9 cellular contexts compared by ENCODE assay signal in genomic region chr4:170497105-170497504, GRCh38.
DNase-seq lines count a peak whose midpoint lies in the region; ATAC-seq and TF ChIP-seq lines count a peak whose summit lies in the region.
"Had no signal": no experiment of that assay in that cellular context is flagged by ENCODE, and none has a peak within 500 bp of the region (broad histone marks: within the 10 kb centered on the region; RNA-seq: fewer than 3 reads in every experiment).

No MANE protein-coding gene starts in this region.

- H3K36me3 ChIP-seq in GM06990 (ENCODE audit: control insufficient read depth, insufficient read depth, low read length), result no peaks in the 10 kb centered on the region

- no peak for TF ChIP-seq POLR2A in NB4 (IDR thresholded peaks at IDR 0.05; ENCODE audit: extremely low read depth, insufficient read length)

- H3K27me3 Mint-ChIP-seq in stimulated activated naive CD8-positive, alpha-beta T cell treated with anti-CD3 and anti-CD28 coated beads, Interleukin-15, amount 100 ng/mL, for 72 hours, result no peaks in the 10 kb centered on the region

- H3K4me1 Mint-ChIP-seq in stimulated activated naive CD8-positive, alpha-beta T cell treated with anti-CD3 and anti-CD28 coated beads, Interleukin-15, amount 100 ng/mL, for 72 hours, result no peaks in the 10 kb centered on the region

- peak overlapping the region; percentile 71 to 72 for H3K4me3 Mint-ChIP-seq in stimulated activated naive CD8-positive, alpha-beta T cell treated with anti-CD3 and anti-CD28 coated beads, Interleukin-15, amount 100 ng/mL, for 72 hours

- peak overlapping the region in 1 of 2 donors; percentile 75 for H3K27ac Mint-ChIP-seq in stimulated activated naive CD8-positive, alpha-beta T cell treated with anti-CD3 and anti-CD28 coated beads, Interleukin-15, amount 100 ng/mL, for 72 hours

- in situ Hi-C loops in astrocyte of the cerebellum (cut with HindIII; ENCODE audit: low sequenced_read_pairs), result no loop called here

- H3K4me3 ChIP-seq in GM06990 (replicated peaks; ENCODE audit: low read depth, low read length) (peak overlapping the region; percentile 72), NB4 (ENCODE audit: low read depth, low read length) (peak overlapping the region; percentile 27), astrocyte of the cerebellum (ENCODE audit: low read depth, low read length) (peak overlapping the region; percentile 18)

- H3K9me3 Mint-ChIP-seq in stimulated activated naive CD8-positive, alpha-beta T cell treated with anti-CD3 and anti-CD28 coated beads, Interleukin-15, amount 100 ng/mL, for 72 hours, result peaks cover 1 to 13% of the 10 kb centered on the region in 2 donors

- no peaks in the 10 kb centered on the region for H3K27me3 ChIP-seq in GM06990 (replicated peaks; ENCODE audit: control insufficient read depth, insufficient read depth, low read length)

- ATAC-seq in GM21723 (IDR thresholded peaks at IDR 0.05; ENCODE audit: unreplicated experiment) (peak; percentile 88), HG03280 (IDR thresholded peaks at IDR 0.05; ENCODE audit: unreplicated experiment) (no peak), GM21528 (IDR thresholded peaks at IDR 0.05; ENCODE audit: low FRiP score, unreplicated experiment) (no peak)
- no peak for ATAC-seq in stimulated activated naive CD8-positive, alpha-beta T cell treated with anti-CD3 and anti-CD28 coated beads, Interleukin-15, amount 100 ng/mL, for 72 hours

- no peak for TF ChIP-seq CTCF in GM06990 (IDR thresholded peaks at IDR 0.05; ENCODE audit: insufficient read depth, low read length, poor library complexity, severe bottlenecking)
- no peak for TF ChIP-seq CTCF in NB4 (IDR thresholded peaks at IDR 0.05; ENCODE audit: low read depth, low read length)
- TF ChIP-seq CTCF in astrocyte of the cerebellum (IDR thresholded peaks at IDR 0.05; ENCODE audit: low read depth, low read length, missing control alignments), result no peak

- DNase-seq in GM06990 (ENCODE audit: extremely low read depth, insufficient read length) (peak; percentile 18), NB4 (ENCODE audit: low read depth) (peak; percentile 25), astrocyte of the cerebellum (ENCODE audit: low read depth) (no peak), cerebellum (ENCODE audit: low spot score) (no peak)
- DNase-seq in stimulated activated naive CD8-positive, alpha-beta T cell treated with anti-CD3 and anti-CD28 coated beads, Interleukin-15, amount 100 ng/mL, for 72 hours, result no peak
- DNase-seq: IMR-90 had no signal

Comparison
In these comparisons a context has a peak if more than half of its experiments do, and no peak if none do; other contexts are left out.
1. DNase-seq: peak in GM06990 (single experiment) and NB4 (single experiment); none in astrocyte of the cerebellum (single experiment), stimulated activated naive CD8-positive, alpha-beta T cell treated with anti-CD3 and anti-CD28 coated beads, Interleukin-15, amount 100 ng/mL, for 72 hours (0 of 2) and cerebellum (single experiment).
2. H3K4me3 ChIP-seq: peak in every context shown above with its lines; median percentile 72 in GM06990; 27 in NB4; 18 in astrocyte of the cerebellum.